ENCODE assay signal across 8 cellular contexts in genomic region chr6:26401987-26402658, GRCh38. TPM values are rescaled to one million over a fixed set of nuclear protein-coding genes. Genes with fewer than 3 reads are reported as not detected.
DNase-seq lines count a peak whose midpoint lies in the region; ATAC-seq, FAIRE-seq and TF ChIP-seq lines count a peak whose summit lies in the region.

BTN3A1 (plus strand) TSS chr6:26402275; CDS start chr6:26405564, 3,289 bp downstream.

- H3K4me3 ChIP-seq in left ventricle myocardium inferior, result peak within 1 kb of the TSS; percentile 70
- H3K4me3 ChIP-seq in prostate gland, result peak within 1 kb of the TSS; percentile 40 to 53

- H3K36me3 Mint-ChIP-seq in T-helper 1 cell treated with Interleukin-12 subunit alpha and Interleukin-12 subunit beta and Interleukin-4 antibody, amounts not matched to agents 30 μg/mL and 1 μg/mL, for 36 hours (ENCODE audit: low read depth), result peaks cover 39% of the 10 kb centered on the region

- DNase-seq in GM12891 (ENCODE audit: insufficient read length, low spot score) (no peak), NCI-H1105 (lab: John Stamatoyannopoulos, UW) (peak; percentile 40), left ventricle myocardium inferior (peak; percentile 46), prostate gland (ENCODE audit: low spot score) (peak; percentile 67), urothelium cell line (ENCODE audit: low spot score) (peak; percentile 65)

- H3K27me3 ChIP-seq in left ventricle myocardium inferior (ENCODE audit: low read depth) (no peaks in the 10 kb centered on the region), prostate gland (replicated peaks; ENCODE audit: insufficient read depth) (no peaks in the 10 kb centered on the region)

- no peaks in the 10 kb centered on the region for H3K9me3 ChIP-seq in left ventricle myocardium inferior (replicated peaks)
- H3K9me3 ChIP-seq in prostate gland, result no peaks in the 10 kb centered on the region

- H3K27ac Mint-ChIP-seq in T-helper 1 cell treated with Interleukin-12 subunit alpha and Interleukin-12 subunit beta and Interleukin-4 antibody, amounts not matched to agents 30 μg/mL and 1 μg/mL, for 36 hours, result peak within 1 kb of the TSS; percentile 95

- intact Hi-C loops in left ventricle myocardium inferior (cut with micrococcal nuclease) (no loop called here), prostate gland (cut with DNase I) (no loop called here)

- no peaks in the 10 kb centered on the region for H3K27me3 Mint-ChIP-seq in T-helper 1 cell treated with Interleukin-12 subunit alpha and Interleukin-12 subunit beta and Interleukin-4 antibody, amounts not matched to agents 30 μg/mL and 1 μg/mL, for 36 hours (ENCODE audit: low read depth)

- peak within 1 kb of the TSS; percentile 95 for H3K4me3 Mint-ChIP-seq in T-helper 1 cell treated with Interleukin-12 subunit alpha and Interleukin-12 subunit beta and Interleukin-4 antibody, amounts not matched to agents 30 μg/mL and 1 μg/mL, for 36 hours

- TF ChIP-seq CTCF in left ventricle myocardium inferior (IDR thresholded peaks at IDR 0.05; ENCODE audit: borderline replicate concordance) (no peak), prostate gland (IDR thresholded peaks at IDR 0.05) (no peak)

- peaks cover 38% of the 10 kb centered on the region for H3K4me1 Mint-ChIP-seq in T-helper 1 cell treated with Interleukin-12 subunit alpha and Interleukin-12 subunit beta and Interleukin-4 antibody, amounts not matched to agents 30 μg/mL and 1 μg/mL, for 36 hours (ENCODE audit: low read depth)

- no peaks in the 10 kb centered on the region for H3K9me3 Mint-ChIP-seq in T-helper 1 cell treated with Interleukin-12 subunit alpha and Interleukin-12 subunit beta and Interleukin-4 antibody, amounts not matched to agents 30 μg/mL and 1 μg/mL, for 36 hours

- peaks cover 24% of the 10 kb centered on the region for H3K4me1 ChIP-seq in left ventricle myocardium inferior
- no peaks in the 10 kb centered on the region for H3K4me1 ChIP-seq in prostate gland (replicated peaks)

- WGBS in prostate gland, result under 1% methylated on average over 9 of the region's 9 CpGs

- FAIRE-seq in GM12891 (lab: Jason Lieb, UNC), result peak; percentile 83
- FAIRE-seq in urothelium cell line (lab: Jason Lieb, UNC), result no peak

- ATAC-seq in HG02623 (IDR thresholded peaks at IDR 0.05; ENCODE audit: unreplicated experiment), result peak; percentile 88

- TF ChIP-seq POLR2A in GM12891 (IDR thresholded peaks at IDR 0.05; ENCODE audit: low read depth, low read length) (0 out of 2 replicates have a peak, but pooled peaks have one; percentile 40), prostate gland (IDR thresholded peaks at IDR 0.05) (no peak)

- peak within 1 kb of the TSS; percentile 80 for H3K27ac ChIP-seq in angular gyrus (ENCODE audit: low read depth, low read length)
- H3K27ac ChIP-seq in left ventricle myocardium inferior (replicated peaks), result peak within 1 kb of the TSS; percentile 85
- H3K27ac ChIP-seq in prostate gland, result peak within 1 kb of the TSS; percentile 82 to 92

- peaks cover 8% of the 10 kb centered on the region for H3K36me3 ChIP-seq in left ventricle myocardium inferior
- H3K36me3 ChIP-seq in prostate gland, result no peaks in the 10 kb centered on the region

TF ChIP-seq in GM12891, 5 proteins besides CTCF, POLR2A, EP300 and RAD21:
- TF ChIP-seq POU2F2 (IDR thresholded peaks at IDR 0.05; ENCODE audit: low read depth, low read length), result no peak
- TF ChIP-seq TAF1 (IDR thresholded peaks at IDR 0.05; ENCODE audit: low read depth, low read length), result no peak
- no peak for TF ChIP-seq PAX5 (IDR thresholded peaks at IDR 0.05; ENCODE audit: insufficient read depth, low read length, severe bottlenecking)
- no peak for TF ChIP-seq SPI1 (IDR thresholded peaks at IDR 0.05; ENCODE audit: low read depth, low read length)
- no peak for TF ChIP-seq POLR2AphosphoS5 (IDR thresholded peaks at IDR 0.05; ENCODE audit: low read depth, low read length)

RNA-seq across cellular contexts. Expression of gene BTN3A1, which starts in this region (rescaled TPM):
- 12.5 TPM for polyA plus RNA-seq in GM12891 (2012; ENCODE audit: low read depth, missing spikeins)
- total RNA-seq in left ventricle myocardium inferior, result 9.7 TPM
- total RNA-seq in prostate gland, result 10 to 100 TPM; 15.6 to 15.9 TPM
